In the genomic region with DNA sequence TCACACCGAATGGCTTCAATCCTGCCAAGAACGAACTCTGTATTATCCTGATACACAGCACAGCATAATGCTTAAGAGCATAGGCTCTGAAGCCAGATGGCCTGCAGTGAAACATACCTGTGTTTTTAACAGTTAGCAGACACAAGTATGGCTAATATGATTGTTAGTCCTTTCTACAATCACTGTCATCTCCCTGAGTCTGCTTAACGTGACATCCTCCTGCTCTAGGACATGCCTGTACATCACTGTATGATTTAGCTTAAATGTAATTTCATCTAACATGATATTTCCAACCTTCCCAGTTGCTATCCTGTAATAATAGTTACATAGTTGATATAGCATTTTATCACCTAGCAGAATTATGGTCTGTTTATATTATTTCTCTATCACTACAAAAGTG, we compare ENCODE assay signal across 29 cellular contexts.
"Had no signal": no experiment of that assay in that cellular context is flagged by ENCODE, and none has a peak within 500 bp of the region (broad histone marks: within the 10 kb centered on the region; RNA-seq: fewer than 3 reads in every experiment).

No MANE protein-coding gene starts in this region.

- H3K36me3 ChIP-seq: adrenal gland, pancreas, prostate gland, sigmoid colon, uterus had no signal

- ATAC-seq: body of pancreas; left cardiac atrium; left ventricle myocardium superior; naive thymus-derived CD4-positive, alpha-beta T cell; pancreas; stimulated activated memory B cell treated with anti-CD40 and anti-IgM and Interleukin-4, amounts not matched to agents 10 μg/mL and 1 μg/mL and 100 μg/mL, for 72 hours; stimulated activated naive CD8-positive, alpha-beta T cell treated with anti-CD3 and anti-CD28 coated beads, Interleukin-15, amount 100 ng/mL, for 72 hours had no signal

- H3K4me3 ChIP-seq: adrenal gland, body of pancreas, coronary artery, dorsolateral prefrontal cortex, pancreas, prostate gland, sigmoid colon, uterus had no signal

- H3K36me3 Mint-ChIP-seq: activated naive CD8-positive, alpha-beta T cell treated with anti-CD3 and anti-CD28 coated beads for 36 hours; naive thymus-derived CD4-positive, alpha-beta T cell; stimulated activated memory B cell treated with anti-CD40 and anti-IgM and Interleukin-4, amounts not matched to agents 10 μg/mL and 1 μg/mL and 100 μg/mL, for 72 hours; type B pancreatic cell had no signal

- H3K9me3 ChIP-seq: adrenal gland, body of pancreas, pancreas, prostate gland, sigmoid colon, uterus had no signal

- FAIRE-seq: keratinocyte, pancreas, small intestine had no signal

- DNase-seq: activated CD4-positive, alpha-beta T cell treated with anti-CD3 and anti-CD28 coated beads for 4 hours; activated CD4-positive, alpha-beta T cell treated with anti-CD3 and anti-CD28 coated beads, Interleukin-2, amount 50 U/mL, for 48 hours; activated CD8-positive, alpha-beta memory T cell treated with anti-CD3 and anti-CD28 coated beads for 24 hours; activated effector memory CD4-positive, alpha-beta T cell treated with Interleukin-2 at 50 U/mL for 16 hours; activated naive CD4-positive, alpha-beta T cell treated with anti-CD3 and anti-CD28 coated beads for 36 hours; activated naive CD8-positive, alpha-beta T cell treated with anti-CD3 and anti-CD28 coated beads for 36 hours; adrenal gland; aorta; body of pancreas; dorsolateral prefrontal cortex; effector memory CD4-positive, alpha-beta T cell; head of caudate nucleus; hippocampal formation; left cardiac atrium; left ventricle myocardium superior; midbrain; naive thymus-derived CD4-positive, alpha-beta T cell; pancreas; sigmoid colon; small intestine; stimulated activated CD4-positive, alpha-beta T cell treated with anti-CD3 and anti-CD28 coated beads, Interleukin-4, amount 100 ng/mL, for 24 hours; stimulated activated naive CD8-positive, alpha-beta T cell treated with anti-CD3 and anti-CD28 coated beads, Interleukin-15, amount 100 ng/mL, for 72 hours; substantia nigra; uterus had no signal

- H3K27me3 Mint-ChIP-seq: activated naive CD8-positive, alpha-beta T cell treated with anti-CD3 and anti-CD28 coated beads for 36 hours; naive thymus-derived CD4-positive, alpha-beta T cell; stimulated activated memory B cell treated with anti-CD40 and anti-IgM and Interleukin-4, amounts not matched to agents 10 μg/mL and 1 μg/mL and 100 μg/mL, for 72 hours; stimulated activated naive CD8-positive, alpha-beta T cell treated with anti-CD3 and anti-CD28 coated beads, Interleukin-15, amount 100 ng/mL, for 72 hours; type B pancreatic cell had no signal

- H3K4me1 ChIP-seq: adrenal gland, body of pancreas, pancreas, prostate gland, uterus had no signal

- H3K4me1 Mint-ChIP-seq: activated naive CD8-positive, alpha-beta T cell treated with anti-CD3 and anti-CD28 coated beads for 36 hours; naive thymus-derived CD4-positive, alpha-beta T cell; stimulated activated memory B cell treated with anti-CD40 and anti-IgM and Interleukin-4, amounts not matched to agents 10 μg/mL and 1 μg/mL and 100 μg/mL, for 72 hours; stimulated activated naive CD8-positive, alpha-beta T cell treated with anti-CD3 and anti-CD28 coated beads, Interleukin-15, amount 100 ng/mL, for 72 hours had no signal

- H3K27ac ChIP-seq: adrenal gland, body of pancreas, coronary artery, dorsolateral prefrontal cortex, pancreas, prostate gland, sigmoid colon, uterus had no signal

- H3K9me3 Mint-ChIP-seq: activated naive CD4-positive, alpha-beta T cell treated with anti-CD3 and anti-CD28 coated beads for 36 hours; activated naive CD8-positive, alpha-beta T cell treated with anti-CD3 and anti-CD28 coated beads for 36 hours; type B pancreatic cell had no signal

- H3K4me3 Mint-ChIP-seq: activated naive CD4-positive, alpha-beta T cell treated with anti-CD3 and anti-CD28 coated beads for 36 hours; activated naive CD8-positive, alpha-beta T cell treated with anti-CD3 and anti-CD28 coated beads for 36 hours; naive thymus-derived CD4-positive, alpha-beta T cell; stimulated activated memory B cell treated with anti-CD40 and anti-IgM and Interleukin-4, amounts not matched to agents 10 μg/mL and 1 μg/mL and 100 μg/mL, for 72 hours; stimulated activated naive CD8-positive, alpha-beta T cell treated with anti-CD3 and anti-CD28 coated beads, Interleukin-15, amount 100 ng/mL, for 72 hours; type B pancreatic cell had no signal

- H3K27ac Mint-ChIP-seq: activated naive CD4-positive, alpha-beta T cell treated with anti-CD3 and anti-CD28 coated beads for 36 hours; activated naive CD8-positive, alpha-beta T cell treated with anti-CD3 and anti-CD28 coated beads for 36 hours; naive thymus-derived CD4-positive, alpha-beta T cell; stimulated activated memory B cell treated with anti-CD40 and anti-IgM and Interleukin-4, amounts not matched to agents 10 μg/mL and 1 μg/mL and 100 μg/mL, for 72 hours; stimulated activated naive CD8-positive, alpha-beta T cell treated with anti-CD3 and anti-CD28 coated beads, Interleukin-15, amount 100 ng/mL, for 72 hours; type B pancreatic cell had no signal

- H3K27me3 ChIP-seq: adrenal gland, body of pancreas, dorsolateral prefrontal cortex, pancreas, sigmoid colon, uterus had no signal
